In genomic region chr5:113056988-113057387, GRCh38 we compare ENCODE assay signal across 20 cellular contexts.
DNase-seq lines count a peak whose midpoint lies in the region; ATAC-seq and TF ChIP-seq lines count a peak whose summit lies in the region.
"Had no signal": no experiment of that assay in that cellular context is flagged by ENCODE, and none has a peak within 500 bp of the region (broad histone marks: within the 10 kb centered on the region; RNA-seq: fewer than 3 reads in every experiment).

No MANE protein-coding gene starts in this region.

- peak overlapping the region; percentile 61 for H2AFZ ChIP-seq in neuronal stem cell (ENCODE audit: low read length)

- TF ChIP-seq CTCF in HEK293 (tag by site-specific recombination; IDR thresholded peaks at IDR 0.05), result no peak

- peak; percentile 81 for DNase-seq in OCI-M1 (lab: John Stamatoyannopoulos, UW)
- DNase-seq in central memory CD8-positive, alpha-beta T cell (ENCODE audit: low spot score in 2 of 2), result no peak
- no peak for DNase-seq in neuronal stem cell (ENCODE audit: low spot score)
- no peak for DNase-seq in activated T-cell treated with anti-CD3 and anti-CD28 coated beads, Interleukin-2, amount 50 U/mL, for 24 hours
- no peak for DNase-seq in COR-L47 (lab: John Stamatoyannopoulos, UW)
- no peak for DNase-seq in NCI-H345 (lab: John Stamatoyannopoulos, UW)
- DNase-seq: activated CD4-positive, CD25-positive, alpha-beta regulatory T cell treated with anti-CD3 and anti-CD28 coated beads, Interleukin-2, amount 50 U/mL, for 72 hours; activated CD8-positive, alpha-beta memory T cell treated with anti-CD3 and anti-CD28 coated beads for 24 hours; foreskin melanocyte; mammary epithelial cell; NCI-H1105 treated with DMSO at 0.1 percent for 48 hours; NCI-H2107; NCI-H526; sigmoid colon; SJCRH30 had no signal

- H3K4me1 ChIP-seq in HEK293 (ENCODE audit: control insufficient read depth, insufficient read depth, low read length) (no peaks in the 10 kb centered on the region; the same call in 1 of the 2 replicates), neuronal stem cell (ENCODE audit: control insufficient read depth in 2 of 2, insufficient read depth in 1 of 2, low read depth in 1 of 2, low read length in 2 of 2) (peaks cover 11 to 22% of the 10 kb centered on the region in 2 donors)
- H3K4me1 ChIP-seq: sigmoid colon had no signal

- H2BK5ac ChIP-seq in neuronal stem cell (ENCODE audit: low read length), result no peak overlapping the region

- no CpG with 5 or more reads among the region's 5 CpGs for WGBS in neuronal stem cell (ENCODE audit: extremely low coverage in 2 of 2, insufficient read length in 2 of 2, insufficient replicate concordance in 1 of 2), 2 donors

- H3K79me1 ChIP-seq in neuronal stem cell (ENCODE audit: low read depth, low read length), result no peaks in the 10 kb centered on the region

- H2AK5ac ChIP-seq in neuronal stem cell (ENCODE audit: low read depth, low read length), result no peak overlapping the region

- H3K4ac ChIP-seq in neuronal stem cell (ENCODE audit: low read length), result no peak overlapping the region

- peak overlapping the region; percentile 1 for H3K27ac Mint-ChIP-seq in central memory CD8-positive, alpha-beta T cell (ENCODE audit: low read depth)
- H3K27ac Mint-ChIP-seq in activated T-cell treated with anti-CD3 and anti-CD28 coated beads, Interleukin-2, amount 50 U/mL, for 24 hours, result no peak overlapping the region
- H3K27ac Mint-ChIP-seq: activated naive CD4-positive, alpha-beta T cell treated with anti-CD3 and anti-CD28 coated beads, Interleukin-2, amount 50 U/mL, for 24 hours; CD8-positive, alpha-beta T cell had no signal

- H3K9me3 ChIP-seq in HEK293 (ENCODE audit: control insufficient read depth, insufficient read depth, low read depth, low read length), result no peaks in the 10 kb centered on the region
- H3K9me3 ChIP-seq in neuronal stem cell (replicated peaks in 1 of 2; ENCODE audit: control insufficient read depth in 2 of 2, insufficient read depth in 1 of 2, low read depth in 1 of 2, low read length in 2 of 2), result no peaks in the 10 kb centered on the region
- H3K9me3 ChIP-seq: ascending aorta, sigmoid colon, SJCRH30 had no signal

- H3K14ac ChIP-seq in neuronal stem cell (ENCODE audit: low read length), result no peak overlapping the region

- peak overlapping the region; percentile 46 for H3K23ac ChIP-seq in neuronal stem cell (ENCODE audit: low read depth, low read length, poor library complexity)

- no peak for ATAC-seq in central memory CD8-positive, alpha-beta T cell (replicated peaks; ENCODE audit: extremely low read depth, poor library complexity, severe bottlenecking)
- ATAC-seq in HG02571 (IDR thresholded peaks at IDR 0.05; ENCODE audit: unreplicated experiment), result no peak
- ATAC-seq: CD8-positive, alpha-beta T cell had no signal

- no peak overlapping the region for H3K4me3 ChIP-seq in HEK293 (ENCODE audit: low read depth, low read length)
- H3K4me3 ChIP-seq in neuronal stem cell (ENCODE audit: low read length in 2 of 2), result no peak overlapping the region
- H3K4me3 ChIP-seq: ascending aorta, sigmoid colon, SJCRH30 had no signal

- no peak overlapping the region for H4K91ac ChIP-seq in neuronal stem cell (ENCODE audit: low read depth, low read length, poor library complexity)

- H4K8ac ChIP-seq in neuronal stem cell (ENCODE audit: low read depth, low read length), result no peak overlapping the region

- no peak overlapping the region for H2BK120ac ChIP-seq in neuronal stem cell (ENCODE audit: low read depth, low read length)

- peaks cover 0 to 47% of the 10 kb centered on the region in 2 experiments; a peak in 2 of 3 replicates for H3K36me3 ChIP-seq in HEK293 (ENCODE audit: control insufficient read depth in 2 of 2, insufficient read depth in 1 of 2, low read length in 2 of 2)
- peaks cover 0 to 11% of the 10 kb centered on the region in 2 donors for H3K36me3 ChIP-seq in neuronal stem cell (replicated peaks in 1 of 2; ENCODE audit: control insufficient read depth in 2 of 2, insufficient read depth in 2 of 2, low read length in 2 of 2)
- H3K36me3 ChIP-seq: SJCRH30 had no signal

- POLR2A ChIA-PET in HEK293 (lab: Yijun Ruan, JAX), result no interaction called here

- CTCF ChIA-PET in HEK293 (lab: Yijun Ruan, JAX), result interaction anchor here (1.4 kb wide), 1 partner anchor 61 kb away, joined by 3 read pairs; no protein-coding TSS in a partner anchor

- no peak overlapping the region for H2BK15ac ChIP-seq in neuronal stem cell (ENCODE audit: low read length)

- peaks cover 7% of the 10 kb centered on the region for H3K4me1 Mint-ChIP-seq in central memory CD8-positive, alpha-beta T cell
- H3K4me1 Mint-ChIP-seq in activated T-cell treated with anti-CD3 and anti-CD28 coated beads, Interleukin-2, amount 50 U/mL, for 24 hours (ENCODE audit: low read depth), result peaks cover 36% of the 10 kb centered on the region

- H2BK12ac ChIP-seq in neuronal stem cell (ENCODE audit: low read length), result peak overlapping the region; percentile 35

- no peaks in the 10 kb centered on the region for H3K36me3 Mint-ChIP-seq in central memory CD8-positive, alpha-beta T cell (ENCODE audit: insufficient read depth)
- no peaks in the 10 kb centered on the region for H3K36me3 Mint-ChIP-seq in activated T-cell treated with anti-CD3 and anti-CD28 coated beads, Interleukin-2, amount 50 U/mL, for 24 hours (ENCODE audit: low read depth)
- H3K36me3 Mint-ChIP-seq: activated naive CD4-positive, alpha-beta T cell treated with anti-CD3 and anti-CD28 coated beads, Interleukin-2, amount 50 U/mL, for 24 hours had no signal

- no peaks in the 10 kb centered on the region for H3K9me3 Mint-ChIP-seq in central memory CD8-positive, alpha-beta T cell
- no peaks in the 10 kb centered on the region for H3K9me3 Mint-ChIP-seq in activated T-cell treated with anti-CD3 and anti-CD28 coated beads, Interleukin-2, amount 50 U/mL, for 24 hours
- H3K9me3 Mint-ChIP-seq: activated naive CD4-positive, alpha-beta T cell treated with anti-CD3 and anti-CD28 coated beads, Interleukin-2, amount 50 U/mL, for 24 hours; CD8-positive, alpha-beta T cell had no signal

- H3K9ac ChIP-seq in neuronal stem cell (ENCODE audit: low read depth, low read length, poor library complexity), result no peak overlapping the region

- H3K4me2 ChIP-seq in neuronal stem cell (ENCODE audit: insufficient read depth, low read length, poor library complexity, severe bottlenecking), result no peak overlapping the region

- H3K27ac ChIP-seq in HEK293 (ENCODE audit: extremely low read depth, low read depth, low read length) (no peak overlapping the region), neuronal stem cell (replicated peaks; ENCODE audit: low read length) (no peak overlapping the region)
- H3K27ac ChIP-seq: ascending aorta, sigmoid colon, SJCRH30 had no signal

- no peaks in the 10 kb centered on the region for H3K27me3 Mint-ChIP-seq in central memory CD8-positive, alpha-beta T cell
- H3K27me3 Mint-ChIP-seq in activated T-cell treated with anti-CD3 and anti-CD28 coated beads, Interleukin-2, amount 50 U/mL, for 24 hours, result no peaks in the 10 kb centered on the region
- H3K27me3 Mint-ChIP-seq: activated naive CD4-positive, alpha-beta T cell treated with anti-CD3 and anti-CD28 coated beads, Interleukin-2, amount 50 U/mL, for 24 hours had no signal

- no peak overlapping the region for H3K4me3 Mint-ChIP-seq in central memory CD8-positive, alpha-beta T cell
- H3K4me3 Mint-ChIP-seq in activated T-cell treated with anti-CD3 and anti-CD28 coated beads, Interleukin-2, amount 50 U/mL, for 24 hours, result no peak overlapping the region
- H3K4me3 Mint-ChIP-seq: activated naive CD4-positive, alpha-beta T cell treated with anti-CD3 and anti-CD28 coated beads, Interleukin-2, amount 50 U/mL, for 24 hours had no signal

- no peaks in the 10 kb centered on the region for H3K27me3 ChIP-seq in neuronal stem cell (ENCODE audit: control insufficient read depth in 3 of 3, insufficient read depth in 3 of 3, low read depth in 1 of 3, low read length in 3 of 3)
- H3K27me3 ChIP-seq: ascending aorta, sigmoid colon, SJCRH30 had no signal

- peak overlapping the region; percentile 49 for H3K18ac ChIP-seq in neuronal stem cell (ENCODE audit: low read length)

TF ChIP-seq in HEK293, 187 proteins besides CTCF, POLR2A, EP300 and RAD21:
- TF ChIP-seq ZNF843 (tag by site-specific recombination; IDR thresholded peaks at IDR 0.05) (no peak), ZNF510 (tag by site-specific recombination; IDR thresholded peaks at IDR 0.05; ENCODE audit: insufficient replicate concordance) (no peak), KLF8 (tag by site-specific recombination; IDR thresholded peaks at IDR 0.05) (no peak), ZFHX2 (tag by site-specific recombination; conservative IDR thresholded peaks at IDR 0.05) (peak; percentile 32), ZNF140 (tag by site-specific recombination; IDR thresholded peaks at IDR 0.05) (no peak), ZNF777 (tag by site-specific recombination; IDR thresholded peaks at IDR 0.05; ENCODE audit: borderline replicate concordance) (no peak), ZNF555 (tag by site-specific recombination; conservative IDR thresholded peaks at IDR 0.05) (no peak)
- TF ChIP-seq, protein P1, sequence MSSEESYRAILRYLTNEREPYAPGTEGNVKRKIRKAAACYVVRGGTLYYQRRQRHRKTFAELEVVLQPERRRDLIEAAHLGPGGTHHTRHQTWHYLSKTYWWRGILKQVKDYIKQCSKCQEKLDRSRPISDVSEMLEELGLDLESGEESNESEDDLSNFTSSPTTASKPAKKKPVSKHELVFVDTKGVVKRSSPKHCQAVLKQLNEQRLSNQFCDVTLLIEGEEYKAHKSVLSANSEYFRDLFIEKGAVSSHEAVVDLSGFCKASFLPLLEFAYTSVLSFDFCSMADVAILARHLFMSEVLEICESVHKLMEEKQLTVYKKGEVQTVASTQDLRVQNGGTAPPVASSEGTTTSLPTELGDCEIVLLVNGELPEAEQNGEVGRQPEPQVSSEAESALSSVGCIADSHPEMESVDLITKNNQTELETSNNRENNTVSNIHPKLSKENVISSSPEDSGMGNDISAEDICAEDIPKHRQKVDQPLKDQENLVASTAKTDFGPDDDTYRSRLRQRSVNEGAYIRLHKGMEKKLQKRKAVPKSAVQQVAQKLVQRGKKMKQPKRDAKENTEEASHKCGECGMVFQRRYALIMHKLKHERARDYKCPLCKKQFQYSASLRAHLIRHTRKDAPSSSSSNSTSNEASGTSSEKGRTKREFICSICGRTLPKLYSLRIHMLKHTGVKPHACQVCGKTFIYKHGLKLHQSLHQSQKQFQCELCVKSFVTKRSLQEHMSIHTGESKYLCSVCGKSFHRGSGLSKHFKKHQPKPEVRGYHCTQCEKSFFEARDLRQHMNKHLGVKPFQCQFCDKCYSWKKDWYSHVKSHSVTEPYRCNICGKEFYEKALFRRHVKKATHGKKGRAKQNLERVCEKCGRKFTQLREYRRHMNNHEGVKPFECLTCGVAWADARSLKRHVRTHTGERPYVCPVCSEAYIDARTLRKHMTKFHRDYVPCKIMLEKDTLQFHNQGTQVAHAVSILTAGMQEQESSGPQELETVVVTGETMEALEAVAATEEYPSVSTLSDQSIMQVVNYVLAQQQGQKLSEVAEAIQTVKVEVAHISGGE (tag by site-specific recombination; conservative IDR thresholded peaks at IDR 0.05; ENCODE audit: low read depth), result no peak
